ENCODE assay signal across 14 cellular contexts in the genomic region with DNA sequence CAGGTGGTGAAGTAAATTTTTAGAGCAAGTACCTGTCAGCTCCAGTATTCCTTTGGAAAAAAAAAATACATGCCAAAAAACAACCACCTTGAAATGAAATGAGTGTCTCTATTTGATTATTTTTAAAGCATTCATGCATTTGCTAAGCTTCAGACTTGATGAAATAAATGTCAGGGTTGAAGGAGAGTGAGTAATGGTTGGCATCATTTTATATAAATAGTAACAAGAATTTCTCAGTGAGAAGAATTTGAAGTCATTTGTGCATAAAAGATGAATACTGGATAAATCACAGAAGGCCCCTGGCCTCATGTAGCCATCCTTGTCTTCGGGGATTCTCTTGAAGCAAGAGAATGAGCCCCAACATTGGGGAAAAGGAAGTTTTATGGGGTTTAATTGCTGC.
DNase-seq lines count a peak whose midpoint lies in the region; ATAC-seq and TF ChIP-seq lines count a peak whose summit lies in the region.
"Had no signal": no experiment of that assay in that cellular context is flagged by ENCODE, and none has a peak within 500 bp of the region (broad histone marks: within the 10 kb centered on the region; RNA-seq: fewer than 3 reads in every experiment).

No MANE protein-coding gene starts in this region.

- H3K18ac ChIP-seq in IMR-90 (ENCODE audit: low read depth, low read length) = no peak overlapping the region

- H3K27me3 ChIP-seq in IMR-90 (ENCODE audit: control insufficient read depth, insufficient read depth, low read length) (no peaks in the 10 kb centered on the region), thoracic aorta (replicated peaks; ENCODE audit: insufficient read depth) (no peaks in the 10 kb centered on the region), HAP-1 (ENCODE audit: low read depth) (peaks cover 39% of the 10 kb centered on the region)

- peaks cover 0 to 3% (median 0%) of the 10 kb centered on the region in 5 experiments for H3K9me3 Mint-ChIP-seq in brain
- H3K9me3 Mint-ChIP-seq: activated CD4-positive, alpha-beta memory T cell treated with anti-CD3 and anti-CD28 coated beads for 36 hours; CD8-positive, alpha-beta T cell had no signal

- TF ChIP-seq POLR2A in IMR-90 (IDR thresholded peaks at IDR 0.05; ENCODE audit: low read depth, low read length) = no peak

- no peak overlapping the region for H2AK9ac ChIP-seq in IMR-90 (replicated peaks; ENCODE audit: low read depth, low read length, poor library complexity)

- no peak overlapping the region for H3K4me3 ChIP-seq in IMR-90 (ENCODE audit: insufficient read depth, low read depth, low read length)
- no peak overlapping the region for H3K4me3 ChIP-seq in thoracic aorta
- no peak overlapping the region for H3K4me3 ChIP-seq in HAP-1

- WGBS in IMR-90 (ENCODE audit: extremely low coverage in 2 of 2, insufficient read length in 1 of 2), 2 experiments = no CpG with 5 or more reads among the region's 1 CpG

- H3K9ac ChIP-seq in IMR-90 (ENCODE audit: low read depth, low read length) = no peak overlapping the region

- peaks cover 7% of the 10 kb centered on the region for H3K36me3 Mint-ChIP-seq in brain

- peak overlapping the region in 4 of 5 experiments; percentile 15 to 78 (median 38) for H3K27ac Mint-ChIP-seq in brain
- H3K27ac Mint-ChIP-seq: activated CD4-positive, alpha-beta memory T cell treated with anti-CD3 and anti-CD28 coated beads for 36 hours; activated T-helper 1 cell treated with anti-CD3 and anti-CD28 coated beads, Interleukin-12 subunit alpha, Interleukin-12 subunit beta, Interleukin-2, Interleukin-4 antibody, amounts not matched to agents 30 ng/mL and 10 ng/mL and 1 ng/mL, durations not matched to agents 14 hours and 24 hours and 36 hours; CD8-positive, alpha-beta T cell; nephron had no signal

- H3K23ac ChIP-seq in IMR-90 (ENCODE audit: low read depth, low read length) = no peak overlapping the region

- no peak for ATAC-seq in IMR-90 (ENCODE audit: low read depth)
- ATAC-seq in thoracic aorta (ENCODE audit: insufficient number of reproducible peaks, low FRiP score, low read depth) = peak; percentile 8
- no peak for ATAC-seq in HG03342 (IDR thresholded peaks at IDR 0.05; ENCODE audit: unreplicated experiment)
- ATAC-seq: CD8-positive, alpha-beta T cell; sciatic nerve had no signal

- H4K8ac ChIP-seq in IMR-90 (ENCODE audit: low read depth in 2 of 2, low read length in 2 of 2) = no peak overlapping the region

- H2BK15ac ChIP-seq in IMR-90 (ENCODE audit: low read depth, low read length) = no peak overlapping the region

- H2AK5ac ChIP-seq in IMR-90 (ENCODE audit: low read depth, low read length) = no peak overlapping the region

- no peak overlapping the region for H3K4me2 ChIP-seq in IMR-90 (ENCODE audit: low read depth, low read length)

- no peak for TF ChIP-seq RAD21 in IMR-90 (IDR thresholded peaks at IDR 0.05; ENCODE audit: low read length)

- H2BK5ac ChIP-seq in IMR-90 (ENCODE audit: low read depth, low read length, poor library complexity, severe bottlenecking) = no peak overlapping the region

- H4K91ac ChIP-seq in IMR-90 (ENCODE audit: insufficient read depth, low read depth, low read length) = no peak overlapping the region

- H3K14ac ChIP-seq in IMR-90 (replicated peaks; ENCODE audit: low read depth, low read length) = no peak overlapping the region

- H3K4ac ChIP-seq in IMR-90 (ENCODE audit: low read depth, low read length) = no peak overlapping the region

- intact Hi-C loops in IMR-90 (cut with micrococcal nuclease) = no loop called here

- no peak overlapping the region for H2AFZ ChIP-seq in IMR-90 (replicated peaks; ENCODE audit: low read length, poor library complexity)

- TF ChIP-seq CTCF in IMR-90 (conservative IDR thresholded peaks at IDR 0.05; ENCODE audit: low read depth, low read length) (no peak), brain (conservative IDR thresholded peaks at IDR 0.05) (no peak), thoracic aorta (IDR thresholded peaks at IDR 0.05) (no peak), GM10266 (IDR thresholded peaks at IDR 0.05; ENCODE audit: control insufficient read depth, insufficient read depth, low read depth, missing control alignments) (no peak)

- no peak overlapping the region; the same call in 1 of the 2 replicates for H2BK20ac ChIP-seq in IMR-90 (ENCODE audit: low read depth, low read length)

- peaks cover 9% of the 10 kb centered on the region for H3K9me1 ChIP-seq in IMR-90 (ENCODE audit: insufficient read depth, low read length)

- in situ Hi-C loops in IMR-90 (cut with MboI; ENCODE audit: low sequenced_read_pairs) (loop anchor here (25.0 kb wide), 1 partner anchor 665 kb away; no protein-coding TSS in a partner anchor), HAP-1 (cut with MboI; ENCODE audit: low sequenced_read_pairs) (no loop called here)

- CTCF ChIA-PET in IMR-90 (lab: Yijun Ruan, JAX) = interaction anchor here (0.7 to 1.1 kb wide), 2 partner anchors 9 to 1386 kb away, joined by 5 read pairs; no protein-coding TSS in a partner anchor

- H2BK120ac ChIP-seq in IMR-90 (ENCODE audit: low read depth, low read length) = no peak overlapping the region; the same call in 1 of the 2 replicates

- peaks cover 41% of the 10 kb centered on the region; the same call in 1 of the 2 replicates for H4K20me1 ChIP-seq in IMR-90 (ENCODE audit: insufficient read depth, low read length)

- H3K27me3 Mint-ChIP-seq in brain = no peaks in the 10 kb centered on the region
- H3K27me3 Mint-ChIP-seq: activated CD4-positive, alpha-beta memory T cell treated with anti-CD3 and anti-CD28 coated beads for 36 hours had no signal

- no peak overlapping the region for H3K56ac ChIP-seq in IMR-90 (ENCODE audit: extremely low read depth, insufficient read depth, low read length)

- POLR2A ChIA-PET in IMR-90 (lab: Charles Lee; ENCODE audit: unreplicated experiment) = no interaction called here

- DNase-seq in IMR-90 (peak; percentile 26), kidney glomerular epithelial cell (lab: John Stamatoyannopoulos, UW) (peak; percentile 91), thoracic aorta (ENCODE audit: low spot score) (no peak), GM10266 (ENCODE audit: extremely low spot score) (no peak), HAP-1 (ENCODE audit: low spot score in 2 of 2) (no peak)
- DNase-seq: activated CD4-positive, alpha-beta memory T cell treated with anti-CD3 and anti-CD28 coated beads for 36 hours; CD8-positive, alpha-beta T cell; dermis blood vessel endothelial cell; NCI-H226 had no signal

- H3K27ac ChIP-seq in IMR-90 (ENCODE audit: insufficient read depth, low read length) (no peak overlapping the region), thoracic aorta (peak overlapping the region; percentile 50 to 65)

- dilution Hi-C loops in IMR-90 (cut with HindIII; ENCODE audit: low sequenced_read_pairs, unreplicated experiment) = no loop called here

- H3K79me1 ChIP-seq in IMR-90 (ENCODE audit: low read depth in 1 of 2, low read length in 2 of 2) = peaks cover 48 to 74% of the 10 kb centered on the region in 2 experiments

- peaks cover 50% of the 10 kb centered on the region for H3K4me1 Mint-ChIP-seq in brain

- H4K5ac ChIP-seq in IMR-90 (ENCODE audit: low read depth, low read length) = no peak overlapping the region

- H3K36me3 ChIP-seq in IMR-90 (ENCODE audit: control insufficient read depth, insufficient read depth, low read length) (peaks cover 11% of the 10 kb centered on the region), thoracic aorta (no peaks in the 10 kb centered on the region), HAP-1 (replicated peaks) (no peaks in the 10 kb centered on the region)

- BruUV-seq in IMR-90 (replicated peaks; lab: Mats Ljungman, UMichigan) = no TSS peak

- H3K4me3 Mint-ChIP-seq in brain = no peak overlapping the region
- H3K4me3 Mint-ChIP-seq: activated CD4-positive, alpha-beta memory T cell treated with anti-CD3 and anti-CD28 coated beads for 36 hours; activated T-helper 1 cell treated with anti-CD3 and anti-CD28 coated beads, Interleukin-12 subunit alpha, Interleukin-12 subunit beta, Interleukin-2, Interleukin-4 antibody, amounts not matched to agents 30 ng/mL and 10 ng/mL and 1 ng/mL, durations not matched to agents 14 hours and 24 hours and 36 hours; CD8-positive, alpha-beta T cell; nephron had no signal

- H3K9me3 ChIP-seq in IMR-90 (ENCODE audit: control insufficient read depth, insufficient read depth, low read length) (no peaks in the 10 kb centered on the region), thoracic aorta (no peaks in the 10 kb centered on the region), HAP-1 (no peaks in the 10 kb centered on the region)

- H3K4me1 ChIP-seq in IMR-90 (ENCODE audit: control insufficient read depth, insufficient read depth, low read length) (peaks cover 9% of the 10 kb centered on the region), thoracic aorta (ENCODE audit: control insufficient read depth in 1 of 2, low read depth in 2 of 2) (peaks cover 30 to 80% of the 10 kb centered on the region in 2 donors), HAP-1 (peaks cover 4% of the 10 kb centered on the region; the same call in 1 of the 2 replicates)

TF ChIP-seq in IMR-90, 13 proteins besides CTCF, POLR2A, EP300 and RAD21:
- no peak for TF ChIP-seq MAFK (IDR thresholded peaks at IDR 0.05; ENCODE audit: low read depth, low read length)
- TF ChIP-seq MXI1 (IDR thresholded peaks at IDR 0.05; ENCODE audit: borderline replicate concordance, low read depth, low read length) = no peak
- TF ChIP-seq, protein P1, sequence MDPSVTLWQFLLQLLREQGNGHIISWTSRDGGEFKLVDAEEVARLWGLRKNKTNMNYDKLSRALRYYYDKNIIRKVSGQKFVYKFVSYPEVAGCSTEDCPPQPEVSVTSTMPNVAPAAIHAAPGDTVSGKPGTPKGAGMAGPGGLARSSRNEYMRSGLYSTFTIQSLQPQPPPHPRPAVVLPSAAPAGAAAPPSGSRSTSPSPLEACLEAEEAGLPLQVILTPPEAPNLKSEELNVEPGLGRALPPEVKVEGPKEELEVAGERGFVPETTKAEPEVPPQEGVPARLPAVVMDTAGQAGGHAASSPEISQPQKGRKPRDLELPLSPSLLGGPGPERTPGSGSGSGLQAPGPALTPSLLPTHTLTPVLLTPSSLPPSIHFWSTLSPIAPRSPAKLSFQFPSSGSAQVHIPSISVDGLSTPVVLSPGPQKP (IDR thresholded peaks at IDR 0.05; ENCODE audit: borderline replicate concordance, low read depth, low read length) = no peak

Comparison
In these comparisons a context has a peak if more than half of its experiments do, and no peak if none do; other contexts are left out.
1. DNase-seq: peak in IMR-90 (single experiment) and kidney glomerular epithelial cell (single experiment); none in thoracic aorta (single experiment), GM10266 (single experiment) and HAP-1 (0 of 2).